In genomic region chr1:201511925-201512539, GRCh38 we compare ENCODE assay signal across 8 cellular contexts. TPM values are rescaled to one million over a fixed set of nuclear protein-coding genes. Genes with fewer than 3 reads are reported as not detected.
DNase-seq lines count a peak whose midpoint lies in the region; ATAC-seq, FAIRE-seq and TF ChIP-seq lines count a peak whose summit lies in the region.

No MANE protein-coding gene starts in this region.

- H3K36me3 ChIP-seq in A673 (ENCODE audit: insufficient read depth, low read length, poor library complexity, severe bottlenecking) (no peaks in the 10 kb centered on the region), H7 (replicated peaks; ENCODE audit: control insufficient read depth, insufficient read depth, low read length) (no peaks in the 10 kb centered on the region), iPS-15b (ENCODE audit: control insufficient read depth, insufficient read depth, low read length) (no peaks in the 10 kb centered on the region), small intestine (ENCODE audit: control insufficient read depth in 2 of 2, insufficient read depth in 2 of 2, low read length in 2 of 2) (no peaks in the 10 kb centered on the region)

- H3K4me3 Mint-ChIP-seq in stimulated activated memory B cell treated with anti-CD40 and anti-IgM and Interleukin-4, amounts not matched to agents 10 μg/mL and 1 μg/mL and 100 μg/mL, for 72 hours, result peak overlapping the region; percentile 9
- H3K4me3 Mint-ChIP-seq in CD4-positive, alpha-beta T cell, result no peak overlapping the region

- H3K27ac Mint-ChIP-seq in stimulated activated memory B cell treated with anti-CD40 and anti-IgM and Interleukin-4, amounts not matched to agents 10 μg/mL and 1 μg/mL and 100 μg/mL, for 72 hours, result no peak overlapping the region
- no peak overlapping the region for H3K27ac Mint-ChIP-seq in CD4-positive, alpha-beta T cell

- H3K27ac ChIP-seq in A673 (ENCODE audit: low read depth, low read length, poor library complexity, severe bottlenecking) (peak overlapping the region; percentile 43), small intestine (ENCODE audit: low read depth in 1 of 2, low read length in 1 of 2) (peak overlapping the region in 1 of 2 donors; percentile 58)
- no peak overlapping the region for H3K27ac ChIP-seq in CD4-positive, alpha-beta T cell (ENCODE audit: low read depth, low read length)

- H3K9ac ChIP-seq in iPS-15b (ENCODE audit: low read depth, low read length), result peak overlapping the region; percentile 50

- peaks cover 31% of the 10 kb centered on the region for H3K4me1 Mint-ChIP-seq in stimulated activated memory B cell treated with anti-CD40 and anti-IgM and Interleukin-4, amounts not matched to agents 10 μg/mL and 1 μg/mL and 100 μg/mL, for 72 hours
- peaks cover 29% of the 10 kb centered on the region for H3K4me1 Mint-ChIP-seq in CD4-positive, alpha-beta T cell (ENCODE audit: low read depth)

- H3K27me3 Mint-ChIP-seq in stimulated activated memory B cell treated with anti-CD40 and anti-IgM and Interleukin-4, amounts not matched to agents 10 μg/mL and 1 μg/mL and 100 μg/mL, for 72 hours, result no peaks in the 10 kb centered on the region
- H3K27me3 Mint-ChIP-seq in CD4-positive, alpha-beta T cell, result no peaks in the 10 kb centered on the region

- BruUV-seq in A673 (replicated peaks; lab: Mats Ljungman, UMichigan), result no TSS peak

- H3K4me3 ChIP-seq in A673 (ENCODE audit: low read depth, low read length, poor library complexity, severe bottlenecking) (no peak overlapping the region), H7 (ENCODE audit: insufficient read depth, low read depth, low read length) (no peak overlapping the region), iPS-15b (ENCODE audit: low read depth, low read length) (no peak overlapping the region), small intestine (ENCODE audit: low read depth in 1 of 2, low read length in 2 of 2) (no peak overlapping the region)

- CTCF ChIA-PET in A673 (lab: Charles Lee), result interaction anchor here (0.6 to 3.7 kb wide), 14 partner anchors 9 to 470 kb away, joined by 3 to 79 read pairs (median 5); partner anchors contain the start of gene RNPEP
- CTCF ChIA-PET in CD4-positive, alpha-beta T cell (lab: Charles Lee), result interaction anchor here (0.7 to 8.0 kb wide), 6 partner anchors 10 to 64 kb away, joined by 3 to 187 read pairs (median 19); no protein-coding TSS in a partner anchor

- H3K4me1 ChIP-seq in A673 (ENCODE audit: insufficient read depth, low read length, poor library complexity, severe bottlenecking) (peaks cover 60% of the 10 kb centered on the region), iPS-15b (ENCODE audit: control insufficient read depth, insufficient read depth, low read length) (peaks cover 10% of the 10 kb centered on the region), small intestine (ENCODE audit: control insufficient read depth in 2 of 2, insufficient read depth in 1 of 2, low read depth in 1 of 2, low read length in 1 of 2) (peaks cover 2 to 4% of the 10 kb centered on the region in 2 donors)

- H3K27me3 ChIP-seq in A673 (replicated peaks; ENCODE audit: insufficient read depth, low read depth, low read length, poor library complexity) (no peaks in the 10 kb centered on the region), H7 (ENCODE audit: control insufficient read depth, insufficient read depth, low read length) (no peaks in the 10 kb centered on the region; the same call in none of the 2 replicates), iPS-15b (ENCODE audit: control insufficient read depth, insufficient read depth, low read length) (peaks cover 18% of the 10 kb centered on the region), small intestine (ENCODE audit: control insufficient read depth in 2 of 2, insufficient read depth in 2 of 2, low read length in 2 of 2) (no peaks in the 10 kb centered on the region)
- H3K27me3 ChIP-seq in CD4-positive, alpha-beta T cell (ENCODE audit: control insufficient read depth, insufficient read depth, low read length), result no peaks in the 10 kb centered on the region

- H3K36me3 Mint-ChIP-seq in stimulated activated memory B cell treated with anti-CD40 and anti-IgM and Interleukin-4, amounts not matched to agents 10 μg/mL and 1 μg/mL and 100 μg/mL, for 72 hours, result peaks cover 16% of the 10 kb centered on the region
- H3K36me3 Mint-ChIP-seq in CD4-positive, alpha-beta T cell (ENCODE audit: low read depth), result peaks cover 8% of the 10 kb centered on the region

- WGBS in small intestine, 3 donors, result 40 to 85% (median 65%) methylated on average over 6 of the region's 6 CpGs

- POLR2A ChIA-PET in A673 (lab: Charles Lee; ENCODE audit: low non-redundant PET), result interaction anchor here (0.6 to 1.0 kb wide), 3 partner anchors 10 to 17 kb away, joined by 3 to 4 read pairs (median 3); no protein-coding TSS in a partner anchor
- POLR2A ChIA-PET in CD4-positive, alpha-beta T cell (lab: Charles Lee), result interaction anchor here (1.1 to 2.8 kb wide), 3 partner anchors 10 to 64 kb away, joined by 3 to 36 read pairs (median 4); no protein-coding TSS in a partner anchor

- TF ChIP-seq CTCF in A673 (conservative IDR thresholded peaks at IDR 0.05; ENCODE audit: low read depth, low read length), result no peak
- TF ChIP-seq CTCF in CD4-positive, alpha-beta T cell (IDR thresholded peaks at IDR 0.05), result no peak

- no peaks in the 10 kb centered on the region for H3K9me3 Mint-ChIP-seq in stimulated activated memory B cell treated with anti-CD40 and anti-IgM and Interleukin-4, amounts not matched to agents 10 μg/mL and 1 μg/mL and 100 μg/mL, for 72 hours
- no peaks in the 10 kb centered on the region for H3K9me3 Mint-ChIP-seq in CD4-positive, alpha-beta T cell

- FAIRE-seq in small intestine (lab: Jason Lieb, UNC), result no peak

- ATAC-seq in stimulated activated memory B cell treated with anti-CD40 and anti-IgM and Interleukin-4, amounts not matched to agents 10 μg/mL and 1 μg/mL and 100 μg/mL, for 72 hours, result peak; percentile 20
- no peak for ATAC-seq in CD4-positive, alpha-beta T cell (ENCODE audit: poor library complexity)

- peak; percentile 64 for DNase-seq in A673 (ENCODE audit: low spot score)
- DNase-seq in H7, result peak; percentile 77
- DNase-seq in UCSD-AML1 (lab: John Stamatoyannopoulos, UW; ENCODE audit: unreplicated experiment), result peak; percentile 61
- DNase-seq in NCI-H526 (lab: John Stamatoyannopoulos, UW), result no peak
- no peak for DNase-seq in small intestine
- DNase-seq in CD4-positive, alpha-beta T cell, result no peak

- intact Hi-C loops in A673 (cut with micrococcal nuclease; ENCODE audit: unreplicated experiment), result loop anchor here (2.0 kb wide), 2 partner anchors 63 to 75 kb away; no protein-coding TSS in a partner anchor
- intact Hi-C loops in CD4-positive, alpha-beta T cell (cut with DNase I, micrococcal nuclease), result no loop called here

- H3K9me3 ChIP-seq in A673 (ENCODE audit: low read depth, low read length, poor library complexity, severe bottlenecking), result no peaks in the 10 kb centered on the region
- H3K9me3 ChIP-seq in iPS-15b (ENCODE audit: control insufficient read depth, insufficient read depth, low read length), result no peaks in the 10 kb centered on the region
- H3K9me3 ChIP-seq in small intestine (ENCODE audit: control insufficient read depth, low read depth), result no peaks in the 10 kb centered on the region
- no peaks in the 10 kb centered on the region for H3K9me3 ChIP-seq in CD4-positive, alpha-beta T cell (ENCODE audit: control insufficient read depth, low read length)

RNA-seq across cellular contexts. Expression of gene CSRP1, which starts 5.1 kb away (rescaled TPM):
- 402 and 517 TPM in 2 replicates for total RNA-seq in A673 (2021)
- 0.73 and 0.74 TPM in 2 replicates for total RNA-seq in H7 (2014; rRNA removed; shearing (Covaris generic))
- polyA plus RNA-seq in small intestine, result 100 to 1,000 TPM in 2 of 3 donors, 10 to 100 TPM in 1; 98.6 to 181 (median 126) TPM
- total RNA-seq in CD4-positive, alpha-beta T cell, result 10 to 100 TPM; 34.8 to 39.9 TPM

RNA-seq across cellular contexts. Expression of gene NAV1, which starts 26.9 kb away (rescaled TPM):
- total RNA-seq in A673 (2021), result 48.2 and 51.2 TPM in 2 replicates
- total RNA-seq in H7 (2014; rRNA removed; shearing (Covaris generic)), result 13.2 and 16.7 TPM in 2 replicates
- polyA plus RNA-seq in small intestine, result 1 to 10 TPM in 1 of 3 donors, under 1 TPM in 2; 0.67 to 6.4 (median 0.81) TPM
- 1 to 10 TPM; 2.8 to 4.3 TPM for total RNA-seq in CD4-positive, alpha-beta T cell

RNA-seq across cellular contexts. Expression of gene PHLDA3, which starts 43.0 kb away (rescaled TPM):
- total RNA-seq in A673 (2021), result 23.9 and 24.1 TPM in 2 replicates
- total RNA-seq in H7 (2014; rRNA removed; shearing (Covaris generic)), result 3.4 and 4.1 TPM in 2 replicates
- 10 to 100 TPM in 1 of 3 donors, 1 to 10 TPM in 1, under 1 TPM in 1; 0.89 to 13.3 (median 5.7) TPM for polyA plus RNA-seq in small intestine
- under 1 TPM; 0.45 to 0.71 TPM for total RNA-seq in CD4-positive, alpha-beta T cell

Comparison
In these comparisons a context has a peak if more than half of its experiments do, and no peak if none do; other contexts are left out.
1. DNase-seq: peak in A673 (single experiment), H7 (single experiment) and UCSD-AML1 (single experiment); none in NCI-H526 (0 of 2), small intestine (single experiment) and CD4-positive, alpha-beta T cell (0 of 10).
2. RNA of gene CSRP1, which starts 5.1 kb away (total RNA-seq): 402 to 517 TPM in A673 and 34.8 to 39.9 TPM in CD4-positive, alpha-beta T cell; 0.73 to 0.74 TPM in H7; every median in the first group is over 10 times any median in the second.